In genomic region chr1:161192476-161193465, GRCh38 we compare ENCODE assay signal across 8 cellular contexts. TPM values are rescaled to one million over a fixed set of nuclear protein-coding genes. Genes with fewer than 3 reads are reported as not detected.
DNase-seq lines count a peak whose midpoint lies in the region; ATAC-seq and TF ChIP-seq lines count a peak whose summit lies in the region.

No MANE protein-coding gene starts in this region.

- no peaks in the 10 kb centered on the region for H3K27me3 ChIP-seq in colonic mucosa
- no peaks in the 10 kb centered on the region for H3K27me3 ChIP-seq in lower lobe of right lung (ENCODE audit: low read depth)

- H3K9me3 ChIP-seq in colonic mucosa (no peaks in the 10 kb centered on the region), lower lobe of right lung (no peaks in the 10 kb centered on the region)

- peak overlapping the region in 1 of 2 donors; percentile 36 for H3K9ac ChIP-seq in colonic mucosa (ENCODE audit: low read depth in 2 of 2, low read length in 2 of 2)

- no peak overlapping the region for H3K4me3 ChIP-seq in colonic mucosa
- H3K4me3 ChIP-seq in lower lobe of right lung, result no peak overlapping the region

- H3K27ac ChIP-seq in colonic mucosa (no peak overlapping the region), lower lobe of right lung (no peak overlapping the region)

- H3K36me3 ChIP-seq in colonic mucosa (no peaks in the 10 kb centered on the region), lower lobe of right lung (peaks cover 7% of the 10 kb centered on the region)

- DNase-seq in NK-92 treated with Interleukin-12 subunit alpha and Interleukin-12 subunit beta, amount 100 ng/mL, for 24 hours (lab: John Stamatoyannopoulos, UW), result peak; percentile 51
- DNase-seq in NK-92 (lab: John Stamatoyannopoulos, UW; ENCODE audit: unreplicated experiment) (no peak), NCI-H524 treated with DMSO at 0.1 percent for 48 hours (lab: John Stamatoyannopoulos, UW) (peak; percentile 5), colonic mucosa (peak; percentile 68), lower lobe of right lung (no peak)
- peak; percentile 74 for DNase-seq in activated CD4-positive, alpha-beta T cell treated with anti-CD3 and anti-CD28 coated beads for 48 hours
- peak; percentile 45 for DNase-seq in stimulated activated CD8-positive, alpha-beta memory T cell treated with anti-CD3 and anti-CD28 coated beads, Interleukin-15, amount 100 ng/mL, for 1 hour (ENCODE audit: low read depth)

- intact Hi-C loops in colonic mucosa (cut with DNase I), result loop anchor here (10.0 kb wide), 2 partner anchors 112 to 192 kb away; partner anchors contain the start of gene MPZ
- intact Hi-C loops in lower lobe of right lung (cut with DNase I), result no loop called here

- H3K4me1 ChIP-seq in colonic mucosa (no peaks in the 10 kb centered on the region), lower lobe of right lung (peaks cover 50% of the 10 kb centered on the region)

- TF ChIP-seq CTCF in colonic mucosa (IDR thresholded peaks at IDR 0.05) (peak; percentile 79), lower lobe of right lung (IDR thresholded peaks at IDR 0.05) (peak; percentile 93)

- ATAC-seq in HG03432 (IDR thresholded peaks at IDR 0.05; ENCODE audit: unreplicated experiment) (peak; percentile 68), lower lobe of right lung (peak; percentile 77 to 78)

RNA-seq across cellular contexts. Expression of gene ADAMTS4, which starts 6.1 kb away (rescaled TPM):
- total RNA-seq in colonic mucosa (10 to 100 TPM in 1 of 2 donors, under 1 TPM in 1; 0.57 to 14.0 TPM), lower lobe of right lung (1.4 TPM)

RNA-seq across cellular contexts. Expression of gene NDUFS2, which starts 9.4 kb away (rescaled TPM):
- total RNA-seq in colonic mucosa (100 to 1,000 TPM; 167 to 169 TPM), lower lobe of right lung (66.3 TPM)

RNA-seq across cellular contexts. Expression of gene B4GALT3, which starts 15.5 kb away (rescaled TPM):
- total RNA-seq in colonic mucosa (10 to 100 TPM; 30.3 to 34.8 TPM), lower lobe of right lung (29.6 TPM)

RNA-seq across cellular contexts. Expression of gene FCER1G, which starts 22.3 kb away (rescaled TPM):
- 10 to 100 TPM in 1 of 2 donors, 1 to 10 TPM in 1; 6.6 to 16.0 TPM for total RNA-seq in colonic mucosa
- 283 TPM for total RNA-seq in lower lobe of right lung

RNA-seq across cellular contexts. Expression of gene PPOX, which starts 26.5 kb away (rescaled TPM):
- 10 to 100 TPM; 13.4 to 14.3 TPM for total RNA-seq in colonic mucosa
- 24.1 TPM for total RNA-seq in lower lobe of right lung

Comparison
In these comparisons a context has a peak if more than half of its experiments do, and no peak if none do; other contexts are left out.
1. DNase-seq: peak in NK-92 treated with Interleukin-12 subunit alpha and Interleukin-12 subunit beta, amount 100 ng/mL, for 24 hours (single experiment), NCI-H524 treated with DMSO at 0.1 percent for 48 hours (single experiment), activated CD4-positive, alpha-beta T cell treated with anti-CD3 and anti-CD28 coated beads for 48 hours (single experiment), colonic mucosa (single experiment) and stimulated activated CD8-positive, alpha-beta memory T cell treated with anti-CD3 and anti-CD28 coated beads, Interleukin-15, amount 100 ng/mL, for 1 hour (single experiment); none in NK-92 (single experiment) and lower lobe of right lung (single experiment).